ENCODE assay signal across 11 cellular contexts in the genomic region with DNA sequence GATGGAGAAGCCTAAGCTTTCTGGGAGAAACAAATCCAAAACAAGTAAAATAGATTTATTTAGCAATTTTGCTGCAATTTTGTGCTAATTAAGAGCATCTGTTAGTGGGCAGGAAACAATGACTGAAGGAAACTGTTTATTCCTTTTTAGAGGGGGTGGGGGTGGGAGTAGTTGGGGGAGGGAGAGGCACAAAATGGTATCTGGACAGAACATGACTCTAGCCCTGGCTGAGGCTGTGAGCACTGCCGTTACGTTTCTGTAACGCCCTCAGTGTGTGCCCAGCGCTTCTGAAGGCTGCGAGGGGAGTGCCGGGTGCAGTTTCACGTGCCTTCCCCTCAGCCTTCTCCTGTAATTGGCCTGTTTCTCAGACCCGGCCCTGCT. TPM values are rescaled to one million over a fixed set of nuclear protein-coding genes. Genes with fewer than 3 reads are reported as not detected.
DNase-seq lines count a peak whose midpoint lies in the region; ATAC-seq and TF ChIP-seq lines count a peak whose summit lies in the region.
"Had no signal": no experiment of that assay in that cellular context is flagged by ENCODE, and none has a peak within 500 bp of the region (broad histone marks: within the 10 kb centered on the region; RNA-seq: fewer than 3 reads in every experiment).

No MANE protein-coding gene starts in this region.

- H3K9me3 ChIP-seq in right lobe of liver (no peaks in the 10 kb centered on the region), suprapubic skin (no peaks in the 10 kb centered on the region)

- TF ChIP-seq CTCF in brain microvascular endothelial cell (IDR thresholded peaks at IDR 0.05; ENCODE audit: low read depth, low read length, missing control alignments): no peak
- no peak for TF ChIP-seq CTCF in right lobe of liver (IDR thresholded peaks at IDR 0.05)
- no peak for TF ChIP-seq CTCF in suprapubic skin (IDR thresholded peaks at IDR 0.05)

- ATAC-seq in right lobe of liver: peak in 2 of 4 donors; percentile 19 to 20

- H3K4me1 ChIP-seq in right lobe of liver (peaks cover 0 to 23% (median 5%) of the 10 kb centered on the region in 4 donors), suprapubic skin (peaks cover 28% of the 10 kb centered on the region)
- H3K4me1 ChIP-seq: parathyroid adenoma had no signal

- peak; percentile 32 for DNase-seq in H4 (ENCODE audit: low spot score)
- DNase-seq in brain microvascular endothelial cell: no peak
- no peak for DNase-seq in right lobe of liver
- DNase-seq in suprapubic skin (ENCODE audit: low spot score in 2 of 2): no peak
- no peak for DNase-seq in KBM-7
- no peak for DNase-seq in SIG-M5 treated with dmso at 0.1 percent for 504 hours (lab: John Stamatoyannopoulos, UW; ENCODE audit: unreplicated experiment)
- no peak for DNase-seq in Kasumi-1 (lab: John Stamatoyannopoulos, UW)
- DNase-seq in effector CD8-positive, alpha-beta T cell (lab: John Stamatoyannopoulos, UW): no peak
- DNase-seq: activated T-cell treated with anti-CD3 and anti-CD28 coated beads, Interleukin-2, amount 50 U/mL, for 24 hours; T-helper 9 cell had no signal

- TF ChIP-seq EP300 in suprapubic skin (IDR thresholded peaks at IDR 0.05): no peak

- H3K4me3 ChIP-seq in brain microvascular endothelial cell (ENCODE audit: low read depth, low read length) (peak overlapping the region; percentile 27), right lobe of liver (peak overlapping the region in 2 of 3 donors; percentile 2 to 27), suprapubic skin (peak overlapping the region; percentile 38)

- WGBS in right lobe of liver (ENCODE audit: insufficient coverage, low coverage, low lambda C conversion rate, missing lambda C conversion rate): 32% methylated on average over 3 of the region's 8 CpGs
- WGBS in suprapubic skin: 11% methylated on average over 8 of the region's 8 CpGs

- in situ Hi-C loops in brain microvascular endothelial cell (cut with HindIII; ENCODE audit: low pct_ligation_motif_present, low sequenced_read_pairs) (no loop called here), KBM-7 (cut with MboI; ENCODE audit: low pct_unique_long_range_greater_than_20kb, low sequenced_read_pairs) (no loop called here)

- H3K36me3 ChIP-seq in brain microvascular endothelial cell (replicated peaks): no peaks in the 10 kb centered on the region
- no peaks in the 10 kb centered on the region for H3K36me3 ChIP-seq in right lobe of liver
- H3K36me3 ChIP-seq in suprapubic skin: no peaks in the 10 kb centered on the region

- H3K27ac ChIP-seq in brain microvascular endothelial cell: no peak overlapping the region
- H3K27ac ChIP-seq in right lobe of liver: no peak overlapping the region
- H3K27ac ChIP-seq in suprapubic skin: peak overlapping the region; percentile 64
- H3K27ac ChIP-seq: parathyroid adenoma had no signal

- intact Hi-C loops in right lobe of liver (cut with DNase I): no loop called here

- TF ChIP-seq POLR2A in right lobe of liver (IDR thresholded peaks at IDR 0.05) (no peak), suprapubic skin (IDR thresholded peaks at IDR 0.05) (no peak)

- H3K27me3 ChIP-seq in brain microvascular endothelial cell (replicated peaks) (no peaks in the 10 kb centered on the region), right lobe of liver (no peaks in the 10 kb centered on the region), suprapubic skin (no peaks in the 10 kb centered on the region)

RNA-seq across cellular contexts. Expression of gene METTL24, which starts 28.8 kb away (rescaled TPM):
- total RNA-seq in H4 (2014; rRNA removed; shearing (Covaris generic)): 0.25 TPM in 1 of 2 replicates, not detected in the other
- 1 to 10 TPM in 2 of 6 experiments, under 1 TPM in 4; 0.37 to 1.0 (median 0.57) TPM for total RNA-seq in right lobe of liver
- 1 to 10 TPM in 1 of 4 donors, under 1 TPM in 1, not detected in 2; 0.45 to 1.7 TPM for total RNA-seq in suprapubic skin
